Comparison of ENCODE assay signal across 12 cellular contexts in the genomic region with DNA sequence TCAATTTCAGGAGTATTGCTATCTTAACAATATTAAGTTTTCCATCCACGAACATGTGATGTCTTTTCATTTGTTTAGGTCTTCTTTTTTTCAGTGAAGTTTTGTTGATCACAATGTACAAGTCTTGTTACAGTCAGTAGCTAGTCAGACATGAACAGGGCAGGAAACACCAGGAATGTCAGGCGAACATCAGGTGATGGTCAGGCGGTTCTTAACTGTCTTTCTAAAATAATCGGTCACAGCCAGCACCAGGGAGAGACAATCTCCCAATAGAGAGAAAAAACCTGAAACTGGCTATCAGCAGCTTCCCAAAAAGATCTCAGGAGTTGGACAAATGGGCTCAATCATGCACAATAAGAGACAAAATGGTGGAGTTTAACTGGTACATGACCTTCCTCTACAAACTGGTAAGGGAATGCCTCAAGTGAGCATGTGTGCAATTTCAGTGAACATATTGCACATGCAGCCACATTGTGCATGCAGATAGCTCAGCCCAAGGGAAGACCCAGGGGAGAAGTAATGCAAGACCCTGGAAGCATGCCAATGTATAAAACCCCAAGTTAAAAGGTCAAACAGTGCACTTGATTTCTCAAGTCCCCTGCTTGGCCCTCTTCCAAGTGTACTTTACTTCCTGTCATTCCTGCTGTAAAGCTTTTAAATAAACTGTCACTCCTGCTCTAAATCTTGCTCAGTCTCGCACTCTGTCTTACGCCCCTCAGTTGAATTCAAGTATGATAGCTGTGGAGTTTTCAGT.
A peak's percentile ranks its signal among the peaks of the same experiment; 100 is the strongest.
DNase-seq lines count a peak whose midpoint lies in the region; ATAC-seq and TF ChIP-seq lines count a peak whose summit lies in the region.
"Had no signal": no experiment of that assay in that cellular context is flagged by ENCODE, and none has a peak within 500 bp of the region (broad histone marks: within the 10 kb centered on the region; RNA-seq: fewer than 3 reads in every experiment).

No MANE protein-coding gene starts in this region.

- no peaks in the 10 kb centered on the region; the same call in 2 of the 3 replicates for H3K9me3 Mint-ChIP-seq in GM23338
- H3K9me3 Mint-ChIP-seq: activated B cell treated with CpG ODN at 0.5 μM for 24 hours had no signal

- no peaks in the 10 kb centered on the region for H3K9me3 ChIP-seq in right atrium auricular region
- no peaks in the 10 kb centered on the region for H3K9me3 ChIP-seq in upper lobe of right lung
- H3K9me3 ChIP-seq in PC-3 (ENCODE audit: low read length), result no peaks in the 10 kb centered on the region

- no peaks in the 10 kb centered on the region for H3K36me3 Mint-ChIP-seq in GM23338 (ENCODE audit: low read depth)

- DNase-seq in Right ventricle myocardium superior, result no peak
- no peak for DNase-seq in right atrium auricular region (ENCODE audit: low spot score)
- peak; percentile 57 to 83 for DNase-seq in NCI-H524 (lab: John Stamatoyannopoulos, UW)
- DNase-seq in fibroblast of pulmonary artery (ENCODE audit: low read depth), result peak; percentile 36
- DNase-seq in upper lobe of right lung, result no peak
- DNase-seq in PC-3, result no peak
- DNase-seq in GM23338 (ENCODE audit: low spot score), result no peak
- no peak for DNase-seq in HK-2 (ENCODE audit: unreplicated experiment)
- DNase-seq: activated B cell treated with CpG ODN at 0.5 μM for 24 hours, NCI-H446 treated with DMSO at 0.1 percent for 48 hours had no signal

- peaks cover 25% of the 10 kb centered on the region for H3K4me1 Mint-ChIP-seq in GM23338
- H3K4me1 Mint-ChIP-seq: activated B cell treated with CpG ODN at 0.5 μM for 24 hours had no signal

- H2AFZ ChIP-seq in PC-3 (ENCODE audit: low read length) (no peak overlapping the region), GM23338 (no peak overlapping the region)

- intact Hi-C loops in Right ventricle myocardium superior (cut with DNase I) (loop anchor here (5.0 kb wide), 1 partner anchor 33 kb away; no protein-coding TSS in a partner anchor), upper lobe of right lung (cut with DNase I) (no loop called here), PC-3 (cut with micrococcal nuclease) (no loop called here)

- no peak overlapping the region for H3K4me3 ChIP-seq in right atrium auricular region
- no peak overlapping the region for H3K4me3 ChIP-seq in fibroblast of pulmonary artery (replicated peaks; ENCODE audit: low read depth, low read length)
- H3K4me3 ChIP-seq in upper lobe of right lung, result no peak overlapping the region
- no peak overlapping the region for H3K4me3 ChIP-seq in PC-3 (ENCODE audit: low read length)
- no peak overlapping the region for H3K4me3 ChIP-seq in GM23338

- no peaks in the 10 kb centered on the region for H3K9me2 ChIP-seq in PC-3 (replicated peaks; ENCODE audit: low read length)
- H3K9me2 ChIP-seq in GM23338 (ENCODE audit: insufficient read depth), result peaks cover 6% of the 10 kb centered on the region; the same call in 1 of the 2 replicates

- H3K4me3 Mint-ChIP-seq in GM23338, result no peak overlapping the region
- H3K4me3 Mint-ChIP-seq: activated B cell treated with CpG ODN at 0.5 μM for 24 hours; activated naive CD8-positive, alpha-beta T cell had no signal

- TF ChIP-seq CTCF in right atrium auricular region (IDR thresholded peaks at IDR 0.05) (no peak), fibroblast of pulmonary artery (IDR thresholded peaks at IDR 0.05; ENCODE audit: low read length, missing control alignments) (no peak), upper lobe of right lung (IDR thresholded peaks at IDR 0.05) (no peak), PC-3 (conservative IDR thresholded peaks at IDR 0.05; ENCODE audit: low read depth, low read length) (no peak), GM23338 (conservative IDR thresholded peaks at IDR 0.05; ENCODE audit: low read depth in 2 of 2) (no peak)

- no peak overlapping the region for H3K4me2 ChIP-seq in PC-3 (ENCODE audit: low read length)
- H3K4me2 ChIP-seq in GM23338, result no peak overlapping the region

- H3K9ac ChIP-seq in PC-3 (ENCODE audit: low read length), result no peak overlapping the region

- H3K79me2 ChIP-seq in PC-3 (ENCODE audit: low read length) (no peaks in the 10 kb centered on the region), GM23338 (replicated peaks; ENCODE audit: insufficient read depth) (no peaks in the 10 kb centered on the region)

- H3F3A ChIP-seq in PC-3 (ENCODE audit: low read length, unreplicated experiment) (no peaks in the 10 kb centered on the region), GM23338 (replicated peaks; ENCODE audit: low read depth) (no peaks in the 10 kb centered on the region)

- no TSS peak for BruUV-seq in PC-3 (replicated peaks; lab: Mats Ljungman, UMichigan)

- ATAC-seq in Right ventricle myocardium superior (ENCODE audit: poor library complexity) (peak; percentile 46), upper lobe of right lung (peak; percentile 78), PC-3 (no peak), GM23338 (no peak)

- H3K36me3 ChIP-seq in right atrium auricular region (peaks cover 4% of the 10 kb centered on the region), upper lobe of right lung (no peaks in the 10 kb centered on the region), PC-3 (ENCODE audit: low read depth, low read length) (no peaks in the 10 kb centered on the region), GM23338 (ENCODE audit: insufficient read depth) (no peaks in the 10 kb centered on the region)

- H3K4me1 ChIP-seq in right atrium auricular region (peaks cover 0 to 25% of the 10 kb centered on the region in 2 donors), upper lobe of right lung (peaks cover 13% of the 10 kb centered on the region), PC-3 (ENCODE audit: insufficient read depth, low read length) (no peaks in the 10 kb centered on the region), GM23338 (ENCODE audit: insufficient read depth) (peaks cover 21% of the 10 kb centered on the region)

- POLR2A ChIA-PET in PC-3 (lab: Charles Lee; ENCODE audit: unreplicated experiment), result no interaction called here

- no peak overlapping the region for H3K27ac Mint-ChIP-seq in GM23338
- H3K27ac Mint-ChIP-seq: activated B cell treated with CpG ODN at 0.5 μM for 24 hours; activated naive CD8-positive, alpha-beta T cell had no signal

- CTCF ChIA-PET in PC-3 (lab: Charles Lee), result no interaction called here

- peaks cover 5% of the 10 kb centered on the region for H3K27me3 Mint-ChIP-seq in GM23338 (ENCODE audit: insufficient read depth, low read depth, poor library complexity)
- H3K27me3 Mint-ChIP-seq: activated B cell treated with CpG ODN at 0.5 μM for 24 hours; activated naive CD8-positive, alpha-beta T cell had no signal

- H3K27ac ChIP-seq in right atrium auricular region (peak overlapping the region in 1 of 2 donors; percentile 24), upper lobe of right lung (no peak overlapping the region), PC-3 (ENCODE audit: low read length) (no peak overlapping the region), GM23338 (ENCODE audit: low read depth) (no peak overlapping the region)
- H3K27ac ChIP-seq: C4-2B had no signal

- H3K27me3 ChIP-seq in right atrium auricular region, result no peaks in the 10 kb centered on the region
- no peaks in the 10 kb centered on the region for H3K27me3 ChIP-seq in upper lobe of right lung
- H3K27me3 ChIP-seq in PC-3 (ENCODE audit: low read length), result no peaks in the 10 kb centered on the region
- H3K27me3 ChIP-seq in GM23338 (ENCODE audit: insufficient read depth), result no peaks in the 10 kb centered on the region

- no peaks in the 10 kb centered on the region for H4K20me1 ChIP-seq in PC-3 (ENCODE audit: low read length)
- no peaks in the 10 kb centered on the region for H4K20me1 ChIP-seq in GM23338 (replicated peaks; ENCODE audit: insufficient read depth)

TF ChIP-seq in GM23338, 12 proteins besides CTCF, POLR2A, EP300 and RAD21:
- TF ChIP-seq POLR2AphosphoS5 (IDR thresholded peaks at IDR 0.05; ENCODE audit: low read depth), result no peak

Comparison
In these comparisons a context has a peak if more than half of its experiments do, and no peak if none do; other contexts are left out.
1. ATAC-seq: peak in Right ventricle myocardium superior (single experiment) and upper lobe of right lung (single experiment); none in PC-3 (single experiment) and GM23338 (single experiment).
2. DNase-seq: peak in NCI-H524 (2 of 2) and fibroblast of pulmonary artery (single experiment); none in Right ventricle myocardium superior (single experiment), right atrium auricular region (single experiment), upper lobe of right lung (single experiment), PC-3 (single experiment), GM23338 (single experiment) and HK-2 (single experiment).